20 cellular contexts compared by ENCODE assay signal in the genomic region with DNA sequence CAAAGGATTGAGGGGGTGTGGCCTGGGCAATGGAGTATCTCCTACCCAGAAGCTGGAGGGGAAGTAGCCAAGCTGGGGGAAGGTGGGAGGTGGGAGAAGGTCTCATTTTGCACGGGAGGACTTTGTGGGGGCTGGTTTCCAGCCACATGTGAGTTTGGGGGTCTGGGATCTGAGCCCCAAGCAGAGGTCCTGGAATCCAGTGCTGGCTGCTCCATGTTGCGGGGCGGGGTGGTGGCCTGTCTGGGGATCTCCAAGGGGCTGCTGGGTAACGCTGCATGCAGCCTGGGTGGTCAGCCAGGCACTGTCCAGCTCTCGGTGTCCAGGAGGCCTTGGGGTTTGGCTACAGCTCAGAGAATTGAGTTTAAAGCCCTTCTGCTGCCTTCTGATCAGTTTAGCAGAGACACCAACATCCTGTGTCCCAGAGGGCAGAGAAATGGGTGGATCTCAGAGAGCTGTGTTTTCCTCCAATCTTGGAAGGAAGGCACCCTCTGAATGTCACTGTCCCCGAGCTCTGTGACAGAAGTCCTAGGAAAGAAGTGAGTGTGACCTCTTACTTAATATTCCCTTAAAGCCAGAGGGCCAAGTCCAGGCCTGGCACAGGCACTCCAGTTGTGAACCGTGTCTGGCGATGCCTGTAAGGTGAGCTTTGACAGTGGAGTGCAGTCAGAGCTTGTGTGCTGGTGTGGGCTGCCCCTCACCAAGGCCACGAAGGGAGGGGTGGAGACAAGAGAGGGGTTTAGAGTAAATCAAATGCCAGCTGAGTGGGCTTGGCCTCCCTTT. TPM values are rescaled to one million over a fixed set of nuclear protein-coding genes. Genes with fewer than 3 reads are reported as not detected.
DNase-seq lines count a peak whose midpoint lies in the region; ATAC-seq and TF ChIP-seq lines count a peak whose summit lies in the region.
"Had no signal": no experiment of that assay in that cellular context is flagged by ENCODE, and none has a peak within 500 bp of the region (broad histone marks: within the 10 kb centered on the region; RNA-seq: fewer than 3 reads in every experiment).

No MANE protein-coding gene starts in this region.

- peak overlapping the region; percentile 86 to 97 (median 91) for H3K4me2 ChIP-seq in BLaER1 treated with 17β-estradiol and CSF1 and Interleukin-3, amounts not matched to agents 10 nM and 100 nM
- no peak overlapping the region for H3K4me2 ChIP-seq in IMR-90 (ENCODE audit: low read depth, low read length)

- no peaks in the 10 kb centered on the region for H3K79me1 ChIP-seq in IMR-90 (ENCODE audit: low read depth in 1 of 2, low read length in 2 of 2)

- H4K91ac ChIP-seq in IMR-90 (ENCODE audit: insufficient read depth, low read depth, low read length), result no peak overlapping the region

- no peak overlapping the region for H4K5ac ChIP-seq in IMR-90 (ENCODE audit: low read depth, low read length)

- no peak overlapping the region for H3K23ac ChIP-seq in IMR-90 (ENCODE audit: low read depth, low read length)

- CTCF ChIA-PET in IMR-90 (lab: Yijun Ruan, JAX), result interaction anchor here (1.9 kb wide), 1 partner anchor 13 kb away, joined by 11 read pairs; no protein-coding TSS in a partner anchor

- H4K20me1 ChIP-seq in BLaER1 treated with 17β-estradiol and CSF1 and Interleukin-3, amounts not matched to agents 10 nM and 100 nM, result no peaks in the 10 kb centered on the region
- no peaks in the 10 kb centered on the region for H4K20me1 ChIP-seq in IMR-90 (ENCODE audit: insufficient read depth, low read length)

- no peaks in the 10 kb centered on the region for H3K36me3 ChIP-seq in BLaER1 treated with 17β-estradiol and CSF1 and Interleukin-3, amounts not matched to agents 10 nM and 100 nM
- H3K36me3 ChIP-seq in IMR-90 (ENCODE audit: control insufficient read depth, insufficient read depth, low read length), result no peaks in the 10 kb centered on the region
- no peaks in the 10 kb centered on the region for H3K36me3 ChIP-seq in esophagus muscularis mucosa
- H3K36me3 ChIP-seq in prostate gland, result no peaks in the 10 kb centered on the region

- TF ChIP-seq POLR2A in IMR-90 (IDR thresholded peaks at IDR 0.05; ENCODE audit: low read depth, low read length) (no peak), esophagus muscularis mucosa (IDR thresholded peaks at IDR 0.05; ENCODE audit: low read depth) (no peak), prostate gland (IDR thresholded peaks at IDR 0.05) (no peak)

- no TSS peak for BruUV-seq in IMR-90 (replicated peaks; lab: Mats Ljungman, UMichigan)

- H3K27ac ChIP-seq in BLaER1 treated with 17β-estradiol and CSF1 and Interleukin-3, amounts not matched to agents 10 nM and 100 nM, result peak overlapping the region; percentile 44 to 99 (median 91); a peak in 20 of 22 replicates
- H3K27ac ChIP-seq in IMR-90 (ENCODE audit: insufficient read depth, low read length) (no peak overlapping the region), esophagus muscularis mucosa (replicated peaks in 1 of 4) (no peak overlapping the region), prostate gland (no peak overlapping the region)

- TF ChIP-seq RAD21 in IMR-90 (IDR thresholded peaks at IDR 0.05; ENCODE audit: low read length), result no peak

- peak overlapping the region; percentile 26 for H2AK9ac ChIP-seq in IMR-90 (replicated peaks; ENCODE audit: low read depth, low read length, poor library complexity)

- no peaks in the 10 kb centered on the region for H3K9me3 ChIP-seq in BLaER1 treated with 17β-estradiol and CSF1 and Interleukin-3, amounts not matched to agents 10 nM and 100 nM (replicated peaks in 1 of 11)
- H3K9me3 ChIP-seq in IMR-90 (ENCODE audit: control insufficient read depth, insufficient read depth, low read length), result no peaks in the 10 kb centered on the region
- no peaks in the 10 kb centered on the region for H3K9me3 ChIP-seq in esophagus muscularis mucosa
- H3K9me3 ChIP-seq in prostate gland, result no peaks in the 10 kb centered on the region

- no peak overlapping the region for H3K4ac ChIP-seq in IMR-90 (ENCODE audit: low read depth, low read length)

- no peak overlapping the region for H2BK5ac ChIP-seq in IMR-90 (ENCODE audit: low read depth, low read length, poor library complexity, severe bottlenecking)

- no peak overlapping the region for H2BK120ac ChIP-seq in IMR-90 (ENCODE audit: low read depth, low read length)

- intact Hi-C loops in IMR-90 (cut with micrococcal nuclease), result loop anchor here (10.0 kb wide), 1 partner anchor 235 kb away; no protein-coding TSS in a partner anchor
- intact Hi-C loops in esophagus muscularis mucosa (cut with DNase I), result no loop called here
- intact Hi-C loops in prostate gland (cut with DNase I), result no loop called here

- ATAC-seq in IMR-90 (ENCODE audit: low read depth), result no peak
- no peak for ATAC-seq in HG02973 (IDR thresholded peaks at IDR 0.05; ENCODE audit: unreplicated experiment)
- ATAC-seq: activated CD4-positive, alpha-beta T cell treated with anti-CD3 and anti-CD28 coated beads for 36 hours; natural killer cell treated with Interleukin-12 subunit alpha and Interleukin-12 subunit beta and Interleukin-15 and Interleukin-18, amount 100 ng/mL, for 72 hours had no signal

- in situ Hi-C loops in IMR-90 (cut with MboI; ENCODE audit: low sequenced_read_pairs), result no loop called here

- dilution Hi-C loops in IMR-90 (cut with HindIII; ENCODE audit: low sequenced_read_pairs, unreplicated experiment), result no loop called here

- 89% methylated on average over 4 of the region's 9 CpGs; no CpG with 5 or more reads in 1 of the 2 experiments for WGBS in IMR-90 (ENCODE audit: extremely low coverage in 2 of 2, insufficient read length in 1 of 2), 2 experiments
- WGBS in esophagus muscularis mucosa, result 82% methylated on average over 6 of the region's 9 CpGs
- WGBS in prostate gland, result 73% methylated on average over 9 of the region's 9 CpGs

- H3K4me1 ChIP-seq in BLaER1 treated with 17β-estradiol and CSF1 and Interleukin-3, amounts not matched to agents 10 nM and 100 nM, result peaks cover 98 to 100% (median 100%) of the 10 kb centered on the region in 10 experiments
- peaks cover 17% of the 10 kb centered on the region for H3K4me1 ChIP-seq in IMR-90 (ENCODE audit: control insufficient read depth, insufficient read depth, low read length)
- peaks cover 19 to 25% (median 22%) of the 10 kb centered on the region in 4 donors for H3K4me1 ChIP-seq in esophagus muscularis mucosa
- no peaks in the 10 kb centered on the region for H3K4me1 ChIP-seq in prostate gland (replicated peaks)

- peak overlapping the region in 5 of 10 experiments; percentile 3 to 49 (median 33); a peak in 6 of 20 replicates for H3K4me3 ChIP-seq in BLaER1 treated with 17β-estradiol and CSF1 and Interleukin-3, amounts not matched to agents 10 nM and 100 nM
- no peak overlapping the region for H3K4me3 ChIP-seq in IMR-90 (ENCODE audit: insufficient read depth, low read depth, low read length)
- no peak overlapping the region for H3K4me3 ChIP-seq in esophagus muscularis mucosa
- H3K4me3 ChIP-seq in prostate gland, result no peak overlapping the region

- H3K18ac ChIP-seq in IMR-90 (ENCODE audit: low read depth, low read length), result no peak overlapping the region

- H4K8ac ChIP-seq in IMR-90 (ENCODE audit: low read depth in 2 of 2, low read length in 2 of 2), result no peak overlapping the region; a peak in 1 of 4 replicates

- H2AK5ac ChIP-seq in IMR-90 (ENCODE audit: low read depth, low read length), result peak overlapping the region; percentile 58; the same call in 1 of the 2 replicates

- no peak overlapping the region for H3K14ac ChIP-seq in IMR-90 (replicated peaks; ENCODE audit: low read depth, low read length)

- H3K9ac ChIP-seq in BLaER1 treated with 17β-estradiol and CSF1 and Interleukin-3, amounts not matched to agents 10 nM and 100 nM, result peak overlapping the region; percentile 20 to 88 (median 59); a peak in 19 of 22 replicates
- no peak overlapping the region for H3K9ac ChIP-seq in IMR-90 (ENCODE audit: low read depth, low read length)

- DNase-seq in IMR-90, result no peak
- peak; percentile 75 for DNase-seq in esophagus muscularis mucosa (ENCODE audit: extremely low spot score)
- DNase-seq in prostate gland (ENCODE audit: low spot score), result peak; percentile 1
- DNase-seq in cerebellar cortex (ENCODE audit: low spot score), result no peak
- DNase-seq in AML-193 (lab: John Stamatoyannopoulos, UW), result no peak
- no peak for DNase-seq in activated naive CD4-positive, alpha-beta T cell treated with Interleukin-2 at 50 U/mL for 16 hours
- DNase-seq: activated CD4-positive, alpha-beta T cell treated with anti-CD3 and anti-CD28 coated beads for 36 hours; activated naive CD4-positive, alpha-beta T cell treated with anti-CD3 and anti-CD28 coated beads, Interleukin-2, amount 10 ng/mL, durations not matched to agents 7 days and 5 days; DMS79 treated with DMSO at 0.1 percent for 48 hours; kidney glomerular epithelial cell; NCI-H1105; NCI-H524; SW 1271 had no signal

- H2BK20ac ChIP-seq in IMR-90 (ENCODE audit: low read depth, low read length), result 0 out of 2 replicates have a peak overlapping the region, but pooled peaks have one; percentile 28

- H3K56ac ChIP-seq in IMR-90 (ENCODE audit: extremely low read depth, insufficient read depth, low read length), result no peak overlapping the region

- H3K27me3 ChIP-seq in BLaER1 treated with 17β-estradiol and CSF1 and Interleukin-3, amounts not matched to agents 10 nM and 100 nM, result no peaks in the 10 kb centered on the region
- H3K27me3 ChIP-seq in IMR-90 (ENCODE audit: control insufficient read depth, insufficient read depth, low read length) (no peaks in the 10 kb centered on the region; the same call in 1 of the 2 replicates), esophagus muscularis mucosa (peaks cover 0 to 11% (median 0%) of the 10 kb centered on the region in 4 donors), prostate gland (replicated peaks; ENCODE audit: insufficient read depth) (no peaks in the 10 kb centered on the region)

- TF ChIP-seq EP300 in esophagus muscularis mucosa (IDR thresholded peaks at IDR 0.05), result no peak

- H3K9me1 ChIP-seq in IMR-90 (ENCODE audit: insufficient read depth, low read length), result peaks cover 9% of the 10 kb centered on the region

- TF ChIP-seq CTCF in IMR-90 (conservative IDR thresholded peaks at IDR 0.05; ENCODE audit: low read depth, low read length), result no peak
- no peak for TF ChIP-seq CTCF in esophagus muscularis mucosa (IDR thresholded peaks at IDR 0.05)
- no peak for TF ChIP-seq CTCF in prostate gland (IDR thresholded peaks at IDR 0.05)

- H2BK15ac ChIP-seq in IMR-90 (ENCODE audit: low read depth, low read length), result 0 out of 3 replicates have a peak overlapping the region, but pooled peaks have one; percentile 20

- peak overlapping the region; percentile 56 for H2AFZ ChIP-seq in IMR-90 (replicated peaks; ENCODE audit: low read length, poor library complexity)

- POLR2A ChIA-PET in IMR-90 (lab: Charles Lee; ENCODE audit: unreplicated experiment), result no interaction called here

RNA-seq across cellular contexts. Expression of gene DCANP1, which starts 7.5 kb away (rescaled TPM):
- not detected in 2 replicates for total RNA-seq in IMR-90 (2012; rRNA removed)
- polyA plus RNA-seq in IMR-90 (2012; rRNA removed), result not detected in 2 replicates
- polyA plus RNA-seq in IMR-90 (2012; cell fraction: cytosol; rRNA removed), result not detected in 2 replicates
- polyA plus RNA-seq in IMR-90 (2012; cell fraction: nucleus; rRNA removed; ENCODE audit: low replicate concordance), result not detected in 2 replicates
- under 1 TPM in 1 of 4 donors, not detected in 3; 0.26 TPM for total RNA-seq in esophagus muscularis mucosa
- total RNA-seq in prostate gland, result not detected
- total RNA-seq: activated CD4-positive, alpha-beta T cell treated with anti-CD3 and anti-CD28 coated beads for 36 hours; astrocyte; fibroblast of villous mesenchyme; natural killer cell treated with Interleukin-12 subunit alpha and Interleukin-12 subunit beta and Interleukin-15 and Interleukin-18, amount 100 ng/mL, for 72 hours; progenitor cell of endocrine pancreas had no signal
- polyA plus RNA-seq: AG04450 had no signal

RNA-seq across cellular contexts. Expression of gene TIFAB, which starts 12.5 kb away (rescaled TPM):
- total RNA-seq in IMR-90 (2012; rRNA removed) (not detected in 2 replicates), esophagus muscularis mucosa (not detected), prostate gland (not detected)
- polyA plus RNA-seq in IMR-90 (2012; rRNA removed), result not detected in 2 replicates
- polyA plus RNA-seq in IMR-90 (2012; cell fraction: cytosol; rRNA removed), result not detected in 2 replicates
- not detected in 2 replicates for polyA plus RNA-seq in IMR-90 (2012; cell fraction: nucleus; rRNA removed; ENCODE audit: low replicate concordance)
- total RNA-seq: activated CD4-positive, alpha-beta T cell treated with anti-CD3 and anti-CD28 coated beads for 36 hours; astrocyte; fibroblast of villous mesenchyme; natural killer cell treated with Interleukin-12 subunit alpha and Interleukin-12 subunit beta and Interleukin-15 and Interleukin-18, amount 100 ng/mL, for 72 hours; progenitor cell of endocrine pancreas had no signal
- polyA plus RNA-seq: AG04450 had no signal

RNA-seq across cellular contexts. Expression of gene MACROH2A1, which starts 40.6 kb away (rescaled TPM):
- total RNA-seq in IMR-90 (2012; rRNA removed) (126 and 141 TPM in 2 replicates), esophagus muscularis mucosa (100 to 1,000 TPM; 144 to 152 (median 149) TPM), prostate gland (100 to 1,000 TPM; 189 to 191 TPM)
- polyA plus RNA-seq in IMR-90 (2012; rRNA removed), result 122 and 132 TPM in 2 replicates
- 111 and 126 TPM in 2 replicates for polyA plus RNA-seq in IMR-90 (2012; cell fraction: cytosol; rRNA removed)
- 211 and 389 TPM in 2 replicates for polyA plus RNA-seq in IMR-90 (2012; cell fraction: nucleus; rRNA removed; ENCODE audit: low replicate concordance)

Comparison
In these comparisons a context has a peak if more than half of its experiments do, and no peak if none do; other contexts are left out.
1. H3K27ac ChIP-seq: peak in BLaER1 treated with 17β-estradiol and CSF1 and Interleukin-3, amounts not matched to agents 10 nM and 100 nM (11 of 11); none in IMR-90 (single experiment), esophagus muscularis mucosa (0 of 4) and prostate gland (0 of 2).
2. DNase-seq: peak in esophagus muscularis mucosa (single experiment) and prostate gland (single experiment); none in IMR-90 (single experiment), cerebellar cortex (single experiment), AML-193 (0 of 2) and activated naive CD4-positive, alpha-beta T cell treated with Interleukin-2 at 50 U/mL for 16 hours (single experiment).